1 cellular context compared by ENCODE assay signal in genomic region chr20:37529214-37529967, GRCh38.
TF ChIP-seq lines count a peak whose summit lies in the region.

No MANE protein-coding gene starts in this region.

TF ChIP-seq in HepG2, 621 proteins besides CTCF, POLR2A, EP300 and RAD21 (continued from another document and continues in another):
- TF ChIP-seq, protein P1, sequence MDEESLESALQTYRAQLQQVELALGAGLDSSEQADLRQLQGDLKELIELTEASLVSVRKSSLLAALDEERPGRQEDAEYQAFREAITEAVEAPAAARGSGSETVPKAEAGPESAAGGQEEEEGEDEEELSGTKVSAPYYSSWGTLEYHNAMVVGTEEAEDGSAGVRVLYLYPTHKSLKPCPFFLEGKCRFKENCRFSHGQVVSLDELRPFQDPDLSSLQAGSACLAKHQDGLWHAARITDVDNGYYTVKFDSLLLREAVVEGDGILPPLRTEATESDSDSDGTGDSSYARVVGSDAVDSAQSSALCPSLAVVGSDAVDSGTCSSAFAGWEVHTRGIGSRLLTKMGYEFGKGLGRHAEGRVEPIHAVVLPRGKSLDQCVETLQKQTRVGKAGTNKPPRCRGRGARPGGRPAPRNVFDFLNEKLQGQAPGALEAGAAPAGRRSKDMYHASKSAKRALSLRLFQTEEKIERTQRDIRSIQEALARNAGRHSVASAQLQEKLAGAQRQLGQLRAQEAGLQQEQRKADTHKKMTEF (CRISPR knock-in tag; IDR thresholded peaks at IDR 0.05) = no peak
- TF ChIP-seq RELA (CRISPR knock-in tag; IDR thresholded peaks at IDR 0.05) = no peak
- TF ChIP-seq SIN3B (IDR thresholded peaks at IDR 0.05; ENCODE audit: low read length) = no peak
- TF ChIP-seq ZNF552 (CRISPR knock-in tag; IDR thresholded peaks at IDR 0.05; ENCODE audit: borderline replicate concordance) = no peak
- TF ChIP-seq NFYC (CRISPR knock-in tag; IDR thresholded peaks at IDR 0.05) = no peak
- TF ChIP-seq ZBTB44 (CRISPR knock-in tag; IDR thresholded peaks at IDR 0.05) = no peak
- TF ChIP-seq ATF4 (CRISPR knock-in tag; IDR thresholded peaks at IDR 0.05) = no peak
- TF ChIP-seq HMG20B (CRISPR knock-in tag; conservative IDR thresholded peaks at IDR 0.05) = no peak
- no peak for TF ChIP-seq ZNF574 (CRISPR knock-in tag; IDR thresholded peaks at IDR 0.05)
- no peak for TF ChIP-seq XRCC5 (optimal IDR thresholded peaks at IDR 0.05; ENCODE audit: low read length)
- TF ChIP-seq ZNF282 (IDR thresholded peaks at IDR 0.05; ENCODE audit: partially characterized antibody) = no peak
- TF ChIP-seq EEA1 (CRISPR knock-in tag; IDR thresholded peaks at IDR 0.05; ENCODE audit: borderline replicate concordance) = no peak
- TF ChIP-seq NFKB2 (CRISPR knock-in tag; IDR thresholded peaks at IDR 0.05; ENCODE audit: borderline replicate concordance) = no peak
- no peak for TF ChIP-seq HDAC6 (IDR thresholded peaks at IDR 0.05; ENCODE audit: low read depth, low read length)
- TF ChIP-seq ARHGAP35 (CRISPR knock-in tag; IDR thresholded peaks at IDR 0.05; ENCODE audit: borderline replicate concordance) = no peak
- TF ChIP-seq RARA (CRISPR knock-in tag; IDR thresholded peaks at IDR 0.05) = no peak
- TF ChIP-seq HNRNPUL1 (IDR thresholded peaks at IDR 0.05; ENCODE audit: low read depth, low read length) = no peak
- TF ChIP-seq TBL1XR1 (IDR thresholded peaks at IDR 0.05; ENCODE audit: borderline replicate concordance, low read length, partially characterized antibody) = no peak
- TF ChIP-seq ZNF644 (CRISPR knock-in tag; IDR thresholded peaks at IDR 0.05; ENCODE audit: low read depth) = no peak
- no peak for TF ChIP-seq ZNF101 (CRISPR knock-in tag; IDR thresholded peaks at IDR 0.05; ENCODE audit: borderline replicate concordance, low read depth)
- peak; percentile 43; the same call in 1 of the 2 replicates for TF ChIP-seq ZNF772 (CRISPR knock-in tag; IDR thresholded peaks at IDR 0.05)
- no peak for TF ChIP-seq KLF12 (CRISPR knock-in tag; IDR thresholded peaks at IDR 0.05; ENCODE audit: borderline replicate concordance)
- no peak for TF ChIP-seq MAF1 (CRISPR knock-in tag; IDR thresholded peaks at IDR 0.05; ENCODE audit: borderline replicate concordance)
- TF ChIP-seq ZNF10 (CRISPR knock-in tag; IDR thresholded peaks at IDR 0.05; ENCODE audit: borderline replicate concordance, low read depth) = no peak
- no peak for TF ChIP-seq MATR3 (CRISPR knock-in tag; IDR thresholded peaks at IDR 0.05)
- no peak for TF ChIP-seq FLYWCH1 (CRISPR knock-in tag; IDR thresholded peaks at IDR 0.05)
- no peak for TF ChIP-seq ZBTB21 (CRISPR knock-in tag; IDR thresholded peaks at IDR 0.05)
- TF ChIP-seq MIXL1 (CRISPR knock-in tag; IDR thresholded peaks at IDR 0.05) = 0 out of 2 replicates have a peak, but pooled peaks have one; percentile 29
- no peak for TF ChIP-seq AHR (CRISPR knock-in tag; IDR thresholded peaks at IDR 0.05)
- no peak for TF ChIP-seq TOE1 (CRISPR knock-in tag; IDR thresholded peaks at IDR 0.05)
- no peak for TF ChIP-seq THAP11 (CRISPR knock-in tag; IDR thresholded peaks at IDR 0.05)
- no peak for TF ChIP-seq JUND (CRISPR knock-in tag; IDR thresholded peaks at IDR 0.05)
- TF ChIP-seq ZNF660 (CRISPR knock-in tag; IDR thresholded peaks at IDR 0.05; ENCODE audit: borderline replicate concordance, low read depth) = no peak
- TF ChIP-seq ZFP1 (CRISPR knock-in tag; IDR thresholded peaks at IDR 0.05) = no peak
- 0 out of 2 replicates have a peak, but pooled peaks have one; percentile 19 for TF ChIP-seq BCL6 (CRISPR knock-in tag; IDR thresholded peaks at IDR 0.05)
- TF ChIP-seq PPARG (CRISPR knock-in tag; conservative IDR thresholded peaks at IDR 0.05) = no peak
- no peak for TF ChIP-seq ZNF317 (CRISPR knock-in tag; IDR thresholded peaks at IDR 0.05)
- no peak for TF ChIP-seq KLF16 (CRISPR knock-in tag; IDR thresholded peaks at IDR 0.05)
- TF ChIP-seq ZNF501 (CRISPR knock-in tag; IDR thresholded peaks at IDR 0.05) = no peak
- TF ChIP-seq ATF3 (CRISPR knock-in tag; IDR thresholded peaks at IDR 0.05) = no peak
- no peak for TF ChIP-seq ZFP90 (CRISPR knock-in tag; IDR thresholded peaks at IDR 0.05; ENCODE audit: borderline replicate concordance)
- TF ChIP-seq STAG1 (CRISPR knock-in tag; IDR thresholded peaks at IDR 0.05) = peak; percentile 56
- TF ChIP-seq E2F1 (CRISPR knock-in tag; IDR thresholded peaks at IDR 0.05) = no peak
- no peak for TF ChIP-seq CCDC6 (CRISPR knock-in tag; IDR thresholded peaks at IDR 0.05)
- TF ChIP-seq, protein P2, sequence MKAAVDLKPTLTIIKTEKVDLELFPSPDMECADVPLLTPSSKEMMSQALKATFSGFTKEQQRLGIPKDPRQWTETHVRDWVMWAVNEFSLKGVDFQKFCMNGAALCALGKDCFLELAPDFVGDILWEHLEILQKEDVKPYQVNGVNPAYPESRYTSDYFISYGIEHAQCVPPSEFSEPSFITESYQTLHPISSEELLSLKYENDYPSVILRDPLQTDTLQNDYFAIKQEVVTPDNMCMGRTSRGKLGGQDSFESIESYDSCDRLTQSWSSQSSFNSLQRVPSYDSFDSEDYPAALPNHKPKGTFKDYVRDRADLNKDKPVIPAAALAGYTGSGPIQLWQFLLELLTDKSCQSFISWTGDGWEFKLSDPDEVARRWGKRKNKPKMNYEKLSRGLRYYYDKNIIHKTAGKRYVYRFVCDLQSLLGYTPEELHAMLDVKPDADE (CRISPR knock-in tag; IDR thresholded peaks at IDR 0.05) = no peak
- no peak for TF ChIP-seq ZNF549 (CRISPR knock-in tag; IDR thresholded peaks at IDR 0.05)
- TF ChIP-seq FOSL2 (CRISPR knock-in tag; IDR thresholded peaks at IDR 0.05) = no peak
- no peak for TF ChIP-seq PATZ1 (CRISPR knock-in tag; IDR thresholded peaks at IDR 0.05)
- 0 out of 2 replicates have a peak, but pooled peaks have one; percentile 8 for TF ChIP-seq GATAD1 (CRISPR knock-in tag; IDR thresholded peaks at IDR 0.05)
- no peak for TF ChIP-seq ZNF263 (CRISPR knock-in tag; IDR thresholded peaks at IDR 0.05)
- peak; percentile 17; the same call in 1 of the 2 replicates for TF ChIP-seq ERF (CRISPR knock-in tag; IDR thresholded peaks at IDR 0.05)
- no peak for TF ChIP-seq ZNF790 (CRISPR knock-in tag; IDR thresholded peaks at IDR 0.05; ENCODE audit: borderline replicate concordance)
- no peak for TF ChIP-seq SRSF9 (IDR thresholded peaks at IDR 0.05; ENCODE audit: borderline replicate concordance, insufficient read depth, low read depth, low read length, poor library complexity, severe bottlenecking)
- TF ChIP-seq, protein P3, sequence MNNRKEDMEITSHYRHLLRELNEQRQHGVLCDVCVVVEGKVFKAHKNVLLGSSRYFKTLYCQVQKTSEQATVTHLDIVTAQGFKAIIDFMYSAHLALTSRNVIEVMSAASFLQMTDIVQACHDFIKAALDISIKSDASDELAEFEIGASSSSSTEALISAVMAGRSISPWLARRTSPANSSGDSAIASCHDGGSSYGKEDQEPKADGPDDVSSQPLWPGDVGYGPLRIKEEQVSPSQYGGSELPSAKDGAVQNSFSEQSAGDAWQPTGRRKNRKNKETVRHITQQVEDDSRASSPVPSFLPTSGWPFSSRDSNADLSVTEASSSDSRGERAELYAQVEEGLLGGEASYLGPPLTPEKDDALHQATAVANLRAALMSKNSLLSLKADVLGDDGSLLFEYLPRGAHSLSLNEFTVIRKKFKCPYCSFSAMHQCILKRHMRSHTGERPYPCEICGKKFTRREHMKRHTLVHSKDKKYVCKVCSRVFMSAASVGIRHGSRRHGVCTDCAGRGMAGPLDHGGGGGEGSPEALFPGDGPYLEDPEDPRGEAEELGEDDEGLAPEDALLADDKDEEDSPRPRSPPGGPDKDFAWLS (CRISPR knock-in tag; IDR thresholded peaks at IDR 0.05; ENCODE audit: borderline replicate concordance) = no peak
- no peak for TF ChIP-seq GPBP1L1 (CRISPR knock-in tag; IDR thresholded peaks at IDR 0.05)
- no peak for TF ChIP-seq SOX6 (IDR thresholded peaks at IDR 0.05)
- peak; percentile 50 for TF ChIP-seq SOX6 (CRISPR knock-in tag; IDR thresholded peaks at IDR 0.05)
- TF ChIP-seq, protein P4, sequence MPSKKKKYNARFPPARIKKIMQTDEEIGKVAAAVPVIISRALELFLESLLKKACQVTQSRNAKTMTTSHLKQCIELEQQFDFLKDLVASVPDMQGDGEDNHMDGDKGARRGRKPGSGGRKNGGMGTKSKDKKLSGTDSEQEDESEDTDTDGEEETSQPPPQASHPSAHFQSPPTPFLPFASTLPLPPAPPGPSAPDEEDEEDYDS (CRISPR knock-in tag; IDR thresholded peaks at IDR 0.05) = no peak
- 0 out of 2 replicates have a peak, but pooled peaks have one; percentile 30 for TF ChIP-seq MED1 (CRISPR knock-in tag; IDR thresholded peaks at IDR 0.05)
- TF ChIP-seq MTA3 (CRISPR knock-in tag; IDR thresholded peaks at IDR 0.05) = no peak
- TF ChIP-seq SMARCE1 (IDR thresholded peaks at IDR 0.05; ENCODE audit: borderline replicate concordance) = no peak
- TF ChIP-seq DMAP1 (CRISPR knock-in tag; IDR thresholded peaks at IDR 0.05) = peak; percentile 27; the same call in 1 of the 2 replicates
